ENCODE assay signal across 16 cellular contexts in the genomic region with DNA sequence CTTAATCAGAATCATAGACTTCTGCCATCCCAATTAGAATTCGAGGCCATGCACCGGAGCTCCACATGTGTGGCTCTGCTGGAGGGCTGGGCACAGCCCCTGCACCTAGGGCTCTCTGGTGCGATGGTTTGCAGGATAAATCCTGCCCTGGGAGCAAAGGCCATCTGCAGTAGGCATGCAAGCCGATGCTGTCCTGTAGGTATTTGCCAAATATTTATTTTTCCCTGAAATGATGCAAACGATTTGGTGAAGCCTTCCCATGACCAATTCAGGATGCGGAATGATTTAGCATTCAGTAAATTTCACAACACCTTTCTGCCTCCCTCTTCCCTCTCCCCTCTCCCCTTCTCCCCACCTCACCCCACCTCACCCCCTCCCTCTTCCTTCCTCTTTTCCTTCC.
A peak's percentile ranks its signal among the peaks of the same experiment; 100 is the strongest.
DNase-seq lines count a peak whose midpoint lies in the region; ATAC-seq and TF ChIP-seq lines count a peak whose summit lies in the region.
"Had no signal": no experiment of that assay in that cellular context is flagged by ENCODE, and none has a peak within 500 bp of the region (broad histone marks: within the 10 kb centered on the region; RNA-seq: fewer than 3 reads in every experiment).

No MANE protein-coding gene starts in this region.

- no peaks in the 10 kb centered on the region for H3K36me3 Mint-ChIP-seq in WTC11

- TF ChIP-seq POLR2A in right lobe of liver (IDR thresholded peaks at IDR 0.05): no peak
- no peak for TF ChIP-seq POLR2A in esophagus squamous epithelium (IDR thresholded peaks at IDR 0.05)

- WGBS in right lobe of liver (ENCODE audit: insufficient coverage, low coverage, low lambda C conversion rate, missing lambda C conversion rate): 71% methylated on average over 5 of the region's 6 CpGs
- 71 to 75% methylated on average over 6 of the region's 6 CpGs for WGBS in esophagus squamous epithelium, 2 donors

- H3K9me3 Mint-ChIP-seq in WTC11: peaks cover 9% of the 10 kb centered on the region
- H3K9me3 Mint-ChIP-seq: GM23338 had no signal

- H3K9me3 ChIP-seq in right lobe of liver (no peaks in the 10 kb centered on the region), esophagus squamous epithelium (peaks cover 0 to 55% (median 0%) of the 10 kb centered on the region in 3 donors)

- no peaks in the 10 kb centered on the region for H3K27me3 ChIP-seq in right lobe of liver
- no peaks in the 10 kb centered on the region for H3K27me3 ChIP-seq in esophagus squamous epithelium

- H3K4me3 Mint-ChIP-seq in WTC11: no peak overlapping the region
- H3K4me3 Mint-ChIP-seq: CD4-positive, alpha-beta memory T cell; GM23338; H9 had no signal

- H3K4me1 ChIP-seq in right lobe of liver (no peaks in the 10 kb centered on the region), esophagus squamous epithelium (no peaks in the 10 kb centered on the region)

- H3K4me1 Mint-ChIP-seq in WTC11: no peaks in the 10 kb centered on the region
- H3K4me1 Mint-ChIP-seq: CD4-positive, alpha-beta memory T cell; GM23338 had no signal

- H3K36me3 ChIP-seq in right lobe of liver (no peaks in the 10 kb centered on the region), esophagus squamous epithelium (no peaks in the 10 kb centered on the region)

- H3K27ac ChIP-seq in right lobe of liver (no peak overlapping the region), esophagus squamous epithelium (no peak overlapping the region)

- ATAC-seq in WTC11: no peak
- ATAC-seq in left lobe of liver: peak; percentile 58
- peak; percentile 81 to 97 (median 88) for ATAC-seq in right lobe of liver
- no peak for ATAC-seq in GM19455 (IDR thresholded peaks at IDR 0.05; ENCODE audit: unreplicated experiment)
- ATAC-seq: GM23338, HCT116 had no signal

- DNase-seq in HuH-7.5 (ENCODE audit: low spot score) (peak; percentile 40), WTC11 (ENCODE audit: low spot score) (no peak), left lobe of liver (ENCODE audit: low spot score) (no peak), right lobe of liver (no peak), NCI-H82 (lab: John Stamatoyannopoulos, UW) (no peak), NCI-H1694 treated with DMSO at 0.1 percent for 48 hours (lab: John Stamatoyannopoulos, UW) (no peak), esophagus squamous epithelium (lab: John Stamatoyannopoulos, UW) (no peak)
- DNase-seq: C1 segment of cervical spinal cord; Calu3; CD4-positive, alpha-beta memory T cell; COR-L47; DND-41; H9 had no signal

- no peak overlapping the region for H3K4me3 ChIP-seq in right lobe of liver
- H3K4me3 ChIP-seq in esophagus squamous epithelium: no peak overlapping the region
- H3K4me3 ChIP-seq: GM23338 had no signal

- CTCF ChIA-PET in WTC11 (lab: Charles Lee): interaction anchor here (1.7 kb wide), 1 partner anchor 25 kb away, joined by 5 read pairs; no protein-coding TSS in a partner anchor

- no peak for TF ChIP-seq CTCF in WTC11 (IDR thresholded peaks at IDR 0.05)
- no peak for TF ChIP-seq CTCF in right lobe of liver (IDR thresholded peaks at IDR 0.05)
- no peak for TF ChIP-seq CTCF in esophagus squamous epithelium (IDR thresholded peaks at IDR 0.05)

- POLR2A ChIA-PET in WTC11 (lab: Charles Lee): no interaction called here

- H3K27ac Mint-ChIP-seq in WTC11: no peak overlapping the region
- H3K27ac Mint-ChIP-seq: CD4-positive, alpha-beta memory T cell; GM23338 had no signal

- no peaks in the 10 kb centered on the region for H3K27me3 Mint-ChIP-seq in WTC11 (ENCODE audit: low read depth)
- H3K27me3 Mint-ChIP-seq: CD4-positive, alpha-beta memory T cell had no signal

- intact Hi-C loops in right lobe of liver (cut with DNase I): no loop called here
- intact Hi-C loops in esophagus squamous epithelium (cut with DNase I): no loop called here

TF ChIP-seq in WTC11, 78 proteins besides CTCF, POLR2A, EP300 and RAD21:
- TF ChIP-seq GABPB1 (CRISPR knock-in tag; IDR thresholded peaks at IDR 0.05) (0 out of 2 replicates have a peak, but pooled peaks have one; percentile 25), SMAD3 (CRISPR knock-in tag; IDR thresholded peaks at IDR 0.05; ENCODE audit: borderline replicate concordance) (no peak), FOXP1 (CRISPR knock-in tag; IDR thresholded peaks at IDR 0.05; ENCODE audit: borderline replicate concordance) (no peak), ELF4 (CRISPR knock-in tag; IDR thresholded peaks at IDR 0.05; ENCODE audit: low read depth) (no peak), ZNF423 (CRISPR knock-in tag; IDR thresholded peaks at IDR 0.05) (no peak), MYBL2 (CRISPR knock-in tag; IDR thresholded peaks at IDR 0.05) (no peak), HMGA2 (CRISPR knock-in tag; IDR thresholded peaks at IDR 0.05) (no peak)

Comparison
In these comparisons a context has a peak if more than half of its experiments do, and no peak if none do; other contexts are left out.
1. ATAC-seq: peak in left lobe of liver (single experiment) and right lobe of liver (4 of 4); none in WTC11 (single experiment) and GM19455 (single experiment).